Comparison of ENCODE assay signal across 23 cellular contexts in the genomic region with DNA sequence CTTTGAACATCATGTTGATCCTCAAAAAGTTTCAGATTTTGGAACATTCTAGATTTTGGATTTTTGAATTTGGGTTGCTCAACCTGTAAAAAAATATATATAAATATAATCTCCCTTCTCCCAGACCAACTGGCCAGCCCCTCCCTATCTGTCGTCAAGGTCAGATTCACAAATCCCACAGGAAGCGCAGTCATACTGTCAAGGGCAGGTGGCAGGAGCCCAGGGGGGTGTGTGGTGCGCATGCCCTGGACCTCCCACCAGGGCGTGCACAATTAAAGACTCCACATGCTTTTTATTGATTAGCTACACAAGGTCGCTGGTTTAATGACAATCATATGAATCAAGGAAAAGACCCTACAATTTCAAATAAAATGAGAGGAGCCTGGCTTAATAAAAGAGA.
"Had no signal": no experiment of that assay in that cellular context is flagged by ENCODE, and none has a peak within 500 bp of the region (broad histone marks: within the 10 kb centered on the region; RNA-seq: fewer than 3 reads in every experiment).

No MANE protein-coding gene starts in this region.

- H3K4me1 Mint-ChIP-seq: activated B cell treated with CpG ODN at 0.5 μM for 24 hours; activated CD4-positive, alpha-beta T cell treated with anti-CD3 and anti-CD28 coated beads for 36 hours; activated naive CD8-positive, alpha-beta T cell treated with anti-CD3 and anti-CD28 coated beads, Interleukin-2, amount 50 U/mL, for 24 hours; T-helper 17 cell had no signal

- H3K36me3 ChIP-seq: cardiac muscle cell, pancreas, tibial artery had no signal

- H3K4me3 Mint-ChIP-seq: activated B cell treated with CpG ODN at 0.5 μM for 24 hours; activated CD4-positive, alpha-beta T cell treated with anti-CD3 and anti-CD28 coated beads for 36 hours; activated naive CD8-positive, alpha-beta T cell treated with anti-CD3 and anti-CD28 coated beads, Interleukin-2, amount 50 U/mL, for 24 hours; dendritic cell treated with granulocyte-macrophage colony-stimulating factor and Interleukin-4, amounts not matched to agents 40 ng/mL and 50 ng/mL, for 4 days; natural killer cell treated with Interleukin-12 subunit alpha and Interleukin-12 subunit beta and Interleukin-15 and Interleukin-18, amount 100 ng/mL, for 72 hours; T-helper 17 cell had no signal

- H3K9me3 ChIP-seq: body of pancreas, pancreas, psoas muscle, tibial artery had no signal

- H3K36me3 Mint-ChIP-seq: natural killer cell treated with Interleukin-12 subunit alpha and Interleukin-12 subunit beta and Interleukin-15 and Interleukin-18, amount 100 ng/mL, for 72 hours had no signal

- H3K27me3 Mint-ChIP-seq: activated naive CD8-positive, alpha-beta T cell treated with anti-CD3 and anti-CD28 coated beads, Interleukin-2, amount 50 U/mL, for 24 hours; T-helper 17 cell had no signal

- DNase-seq: activated B cell treated with CpG ODN at 0.5 μM for 24 hours; activated CD4-positive, alpha-beta T cell treated with anti-CD3 and anti-CD28 coated beads for 36 hours; activated CD4-positive, alpha-beta T cell treated with anti-CD3 and anti-CD28 coated beads, Interleukin-2, amount 50 U/mL, for 4 hours; activated gamma-delta T cell; activated naive CD4-positive, alpha-beta T cell treated with anti-CD3 and anti-CD28 coated beads, Interleukin-2, amount 50 U/mL, for 16 hours; activated naive CD8-positive, alpha-beta T cell treated with anti-CD3 and anti-CD28 coated beads, Interleukin-2, amount 50 U/mL, for 24 hours; anterior cingulate cortex; effector CD4-positive, alpha-beta T cell; foreskin keratinocyte; hypothalamus; pancreas; psoas muscle; right cardiac atrium; stimulated activated CD4-positive, alpha-beta T cell treated with anti-CD3 and anti-CD28 coated beads, Interleukin-12 subunit alpha, Interleukin-12 subunit beta, amount 100 ng/mL, for 4 hours; stimulated activated CD4-positive, alpha-beta T cell treated with anti-CD3 and anti-CD28 coated beads, Interleukin-4, amount 100 ng/mL, for 4 hours; stimulated activated naive CD8-positive, alpha-beta T cell treated with anti-CD3 and anti-CD28 coated beads, Interleukin-15, Interleukin-2, amounts not matched to agents 100 U/mL and 50 U/mL, for 24 hours; substantia nigra; T-helper 17 cell; tibial artery had no signal

- ATAC-seq: activated CD4-positive, alpha-beta T cell treated with anti-CD3 and anti-CD28 coated beads for 36 hours; activated naive CD8-positive, alpha-beta T cell treated with anti-CD3 and anti-CD28 coated beads, Interleukin-2, amount 50 U/mL, for 24 hours; body of pancreas; foreskin keratinocyte; natural killer cell treated with Interleukin-12 subunit alpha and Interleukin-12 subunit beta and Interleukin-15 and Interleukin-18, amount 100 ng/mL, for 72 hours; stimulated activated naive CD8-positive, alpha-beta T cell treated with anti-CD3 and anti-CD28 coated beads, Interleukin-15, Interleukin-2, amounts not matched to agents 100 U/mL and 50 U/mL, for 24 hours; T-helper 17 cell had no signal

- H3K27ac ChIP-seq: body of pancreas, cardiac muscle cell, foreskin keratinocyte, pancreas, psoas muscle, tibial artery had no signal

- H3K9me3 Mint-ChIP-seq: activated B cell treated with CpG ODN at 0.5 μM for 24 hours; activated naive CD8-positive, alpha-beta T cell treated with anti-CD3 and anti-CD28 coated beads, Interleukin-2, amount 50 U/mL, for 24 hours; dendritic cell treated with granulocyte-macrophage colony-stimulating factor and Interleukin-4, amounts not matched to agents 40 ng/mL and 50 ng/mL, for 4 days; natural killer cell treated with Interleukin-12 subunit alpha and Interleukin-12 subunit beta and Interleukin-15 and Interleukin-18, amount 100 ng/mL, for 72 hours had no signal

- H3K27ac Mint-ChIP-seq: activated B cell treated with CpG ODN at 0.5 μM for 24 hours; activated CD4-positive, alpha-beta T cell treated with anti-CD3 and anti-CD28 coated beads for 36 hours; activated naive CD8-positive, alpha-beta T cell treated with anti-CD3 and anti-CD28 coated beads, Interleukin-2, amount 50 U/mL, for 24 hours; dendritic cell treated with granulocyte-macrophage colony-stimulating factor and Interleukin-4, amounts not matched to agents 40 ng/mL and 50 ng/mL, for 4 days; natural killer cell treated with Interleukin-12 subunit alpha and Interleukin-12 subunit beta and Interleukin-15 and Interleukin-18, amount 100 ng/mL, for 72 hours; T-helper 17 cell had no signal

- H3K27me3 ChIP-seq: body of pancreas, cardiac muscle cell, pancreas, tibial artery had no signal

- H3K4me1 ChIP-seq: foreskin keratinocyte, pancreas, tibial artery had no signal

- H3K4me3 ChIP-seq: body of pancreas, cardiac muscle cell, pancreas, psoas muscle, tibial artery had no signal
